Comparison of ENCODE assay signal across 9 cellular contexts in genomic region chr19:18161691-18162039, GRCh38. TPM values are rescaled to one million over a fixed set of nuclear protein-coding genes. Genes with fewer than 3 reads are reported as not detected.
A peak's percentile ranks its signal among the peaks of the same experiment; 100 is the strongest.
DNase-seq lines count a peak whose midpoint lies in the region; ATAC-seq and TF ChIP-seq lines count a peak whose summit lies in the region.
"Had no signal": no experiment of that assay in that cellular context is flagged by ENCODE, and none has a peak within 500 bp of the region (broad histone marks: within the 10 kb centered on the region; RNA-seq: fewer than 3 reads in every experiment).

No MANE protein-coding gene starts in this region.

- no peak overlapping the region for H2BK12ac ChIP-seq in H9 (ENCODE audit: insufficient read length, low read depth, low read length)

- peaks cover 0 to 49% of the 10 kb centered on the region in 2 donors for H3K36me3 ChIP-seq in gastroesophageal sphincter

- H3K4me3 ChIP-seq in gastroesophageal sphincter: peak overlapping the region; percentile 7 to 55

- TF ChIP-seq CTCF in H9 (conservative IDR thresholded peaks at IDR 0.05) (no peak), VCaP (conservative IDR thresholded peaks at IDR 0.05) (0 out of 2 replicates have a peak, but pooled peaks have one; percentile 7), gastroesophageal sphincter (IDR thresholded peaks at IDR 0.05) (no peak), GM13977 (IDR thresholded peaks at IDR 0.05; ENCODE audit: extremely low read depth, insufficient read depth, missing control alignments) (no peak)

- no peak overlapping the region for H3K56ac ChIP-seq in H9 (ENCODE audit: insufficient read length, low read depth, low read length)

- peak overlapping the region; percentile 45 for H3K4me2 ChIP-seq in H9 (ENCODE audit: insufficient read depth, insufficient read length, low read length)

- no peaks in the 10 kb centered on the region for H3K27me3 ChIP-seq in H9 (ENCODE audit: insufficient read depth, low read length)
- no peaks in the 10 kb centered on the region for H3K27me3 ChIP-seq in gastroesophageal sphincter

- H3K27ac ChIP-seq in H9 (ENCODE audit: insufficient read length, low read depth, low read length): no peak overlapping the region
- peak overlapping the region; percentile 78; the same call in 1 of the 2 replicates for H3K27ac ChIP-seq in VCaP
- peak overlapping the region in 3 of 4 donors; percentile 85 for H3K27ac ChIP-seq in gastroesophageal sphincter

- no peak overlapping the region for H4K91ac ChIP-seq in H9 (ENCODE audit: insufficient read length, low read depth, low read length)

- in situ Hi-C loops in GM13977 (cut with MboI; ENCODE audit: low pct_unique_long_range_greater_than_20kb, low sequenced_read_pairs, unreplicated experiment): no loop called here

- H3K9me3 ChIP-seq in H9 (ENCODE audit: control insufficient read depth, low read depth, low read length): no peaks in the 10 kb centered on the region
- H3K9me3 ChIP-seq in gastroesophageal sphincter: no peaks in the 10 kb centered on the region

- H2BK15ac ChIP-seq in H9 (ENCODE audit: low read depth, low read length): no peak overlapping the region

- H3K18ac ChIP-seq in H9 (ENCODE audit: insufficient read length, low read depth, low read length): no peak overlapping the region

- no peak overlapping the region for H3K9ac ChIP-seq in H9 (ENCODE audit: extremely low read depth, insufficient read length, low read length)

- no peaks in the 10 kb centered on the region for H3K79me1 ChIP-seq in H9 (ENCODE audit: insufficient read depth, low read depth, low read length, poor library complexity, severe bottlenecking)

- no peaks in the 10 kb centered on the region for H3K9me3 Mint-ChIP-seq in H9
- no peaks in the 10 kb centered on the region for H3K9me3 Mint-ChIP-seq in stimulated activated effector memory CD8-positive, alpha-beta T cell treated with anti-CD3 and anti-CD28 coated beads, Interleukin-12 subunit alpha, Interleukin-12 subunit beta, amount 100 ng/mL, for 72 hours
- H3K9me3 Mint-ChIP-seq: naive thymus-derived CD8-positive, alpha-beta T cell had no signal

- H3K23me2 ChIP-seq in H9 (ENCODE audit: insufficient read length, low read depth, low read length, poor library complexity, severe bottlenecking): peaks cover 3% of the 10 kb centered on the region

- H3T11ph ChIP-seq in H9 (ENCODE audit: low read length): no peak overlapping the region

- H2AFZ ChIP-seq in H9 (ENCODE audit: low read length): no peak overlapping the region

- no peak overlapping the region for H3K14ac ChIP-seq in H9 (ENCODE audit: insufficient read depth, low read length)

- no peak overlapping the region for H2BK20ac ChIP-seq in H9 (ENCODE audit: low read depth, low read length, poor library complexity, severe bottlenecking)

- no peak for DNase-seq in H9
- DNase-seq in stimulated activated effector memory CD8-positive, alpha-beta T cell treated with anti-CD3 and anti-CD28 coated beads, Interleukin-12 subunit alpha, Interleukin-12 subunit beta, amount 100 ng/mL, for 72 hours (ENCODE audit: low spot score in 2 of 2): no peak
- no peak for DNase-seq in GM13977 (ENCODE audit: low spot score)
- no peak for DNase-seq in DMS53 (lab: John Stamatoyannopoulos, UW)
- no peak for DNase-seq in RKO (ENCODE audit: low spot score)
- no peak for DNase-seq in 8988T

- peak; percentile 19 for ATAC-seq in gastroesophageal sphincter
- no peak for ATAC-seq in stimulated activated effector memory CD8-positive, alpha-beta T cell treated with anti-CD3 and anti-CD28 coated beads, Interleukin-12 subunit alpha, Interleukin-12 subunit beta, amount 100 ng/mL, for 72 hours

- H3K23ac ChIP-seq in H9 (ENCODE audit: insufficient read length, low read depth, low read length): no peak overlapping the region

- H2BK5ac ChIP-seq in H9 (ENCODE audit: insufficient read length, low read length): no peak overlapping the region

- H3K79me2 ChIP-seq in H9 (ENCODE audit: insufficient read depth, low read length): no peaks in the 10 kb centered on the region

- no CpG with 5 or more reads among the region's 16 CpGs for WGBS in H9 (ENCODE audit: extremely low coverage, insufficient read length, low lambda C conversion rate)
- 67% methylated on average over 9 of the region's 16 CpGs; no CpG with 5 or more reads in 1 of the 2 donors for WGBS in gastroesophageal sphincter (ENCODE audit: low coverage in 1 of 2), 2 donors

- no peak overlapping the region for H3K4ac ChIP-seq in H9 (ENCODE audit: low read depth, low read length)

- peak overlapping the region; percentile 9 to 25; a peak in 2 of 5 replicates for H3K4me3 Mint-ChIP-seq in H9
- H3K4me3 Mint-ChIP-seq in stimulated activated effector memory CD8-positive, alpha-beta T cell treated with anti-CD3 and anti-CD28 coated beads, Interleukin-12 subunit alpha, Interleukin-12 subunit beta, amount 100 ng/mL, for 72 hours: peak overlapping the region; percentile 27

- no peak for TF ChIP-seq EP300 in gastroesophageal sphincter (IDR thresholded peaks at IDR 0.05)

- H3K27me3 Mint-ChIP-seq in H9 (ENCODE audit: low read depth): no peaks in the 10 kb centered on the region
- H3K27me3 Mint-ChIP-seq: naive thymus-derived CD8-positive, alpha-beta T cell had no signal

- no peak overlapping the region for H4K5ac ChIP-seq in H9 (ENCODE audit: insufficient read length, low read depth, low read length)

- peak overlapping the region in 2 of 3 experiments; percentile 64 to 89; a peak in 2 of 7 replicates for H3K27ac Mint-ChIP-seq in H9
- H3K27ac Mint-ChIP-seq in stimulated activated effector memory CD8-positive, alpha-beta T cell treated with anti-CD3 and anti-CD28 coated beads, Interleukin-12 subunit alpha, Interleukin-12 subunit beta, amount 100 ng/mL, for 72 hours: peak overlapping the region; percentile 63

- H3K36me3 Mint-ChIP-seq in H9 (ENCODE audit: insufficient read depth in 1 of 3, low read depth in 3 of 3): peaks cover 20 to 39% (median 35%) of the 10 kb centered on the region in 3 experiments; a peak in 6 of 7 replicates
- peaks cover 30% of the 10 kb centered on the region for H3K36me3 Mint-ChIP-seq in stimulated activated effector memory CD8-positive, alpha-beta T cell treated with anti-CD3 and anti-CD28 coated beads, Interleukin-12 subunit alpha, Interleukin-12 subunit beta, amount 100 ng/mL, for 72 hours

- no peak overlapping the region for H2AK5ac ChIP-seq in H9 (ENCODE audit: insufficient read length, low read length)

- peaks cover 4 to 18% of the 10 kb centered on the region in 2 experiments; a peak in 2 of 4 replicates for H3K4me1 Mint-ChIP-seq in H9
- peaks cover 8% of the 10 kb centered on the region for H3K4me1 Mint-ChIP-seq in stimulated activated effector memory CD8-positive, alpha-beta T cell treated with anti-CD3 and anti-CD28 coated beads, Interleukin-12 subunit alpha, Interleukin-12 subunit beta, amount 100 ng/mL, for 72 hours

- no peak overlapping the region for H2BK120ac ChIP-seq in H9 (ENCODE audit: low read depth, low read length, poor library complexity, severe bottlenecking)

- H4K8ac ChIP-seq in H9 (replicated peaks; ENCODE audit: insufficient read length, low read depth, low read length): peak overlapping the region; percentile 19

- H3K4me1 ChIP-seq in H9 (ENCODE audit: insufficient read depth, low read length) (0 out of 2 replicates have a peak, but pooled peaks cover 2% of the 10 kb centered on the region), gastroesophageal sphincter (peaks cover 0 to 40% (median 23%) of the 10 kb centered on the region in 3 donors)

- no peaks in the 10 kb centered on the region for H4K20me1 ChIP-seq in H9 (ENCODE audit: control insufficient read depth, insufficient read depth, insufficient read length)

- no peak for TF ChIP-seq POLR2A in gastroesophageal sphincter (IDR thresholded peaks at IDR 0.05)

RNA-seq across cellular contexts. Expression of gene PIK3R2, which starts 8.7 kb away (rescaled TPM):
- total RNA-seq in H9 (2021) (42.8 and 45.1 TPM in 2 replicates), gastroesophageal sphincter (10 to 100 TPM in 3 of 4 donors, 1 to 10 TPM in 1; 5.3 to 30.1 (median 22.7) TPM)

RNA-seq across cellular contexts. Expression of gene IFI30, which starts 11.9 kb away (rescaled TPM):
- total RNA-seq in H9 (2021) (23.6 and 28.0 TPM in 2 replicates), gastroesophageal sphincter (10 to 100 TPM in 3 of 4 donors, 1 to 10 TPM in 1; 4.4 to 79.6 (median 40.8) TPM)

RNA-seq across cellular contexts. Expression of gene MPV17L2, which starts 31.4 kb away (rescaled TPM):
- 22.4 and 26.4 TPM in 2 replicates for total RNA-seq in H9 (2021)
- total RNA-seq in gastroesophageal sphincter: 10 to 100 TPM; 13.8 to 30.7 (median 22.4) TPM

RNA-seq across cellular contexts. Expression of gene RAB3A, which starts 42.2 kb away (rescaled TPM):
- total RNA-seq in H9 (2021) (6.8 and 8.5 TPM in 2 replicates), gastroesophageal sphincter (1 to 10 TPM in 3 of 4 donors, under 1 TPM in 1; 0.92 to 3.8 (median 1.6) TPM)
